ENCODE assay signal across 27 cellular contexts in genomic region chr17:36612323-36612722, GRCh38.
"Had no signal": no experiment of that assay in that cellular context is flagged by ENCODE, and none has a peak within 500 bp of the region (broad histone marks: within the 10 kb centered on the region; RNA-seq: fewer than 3 reads in every experiment).

No MANE protein-coding gene starts in this region.

- H3K4me1 ChIP-seq: right lobe of liver, upper lobe of right lung had no signal

- H3K9me3 Mint-ChIP-seq: activated T-helper 2 cell treated with anti-CD3 and anti-CD28 coated beads, Interferon-gamma antibody, Interleukin-2, Interleukin-4, amounts not matched to agents 10 μg/mL and 5 μg/mL and 100 μg/mL, durations not matched to agents 14 hours and 24 hours and 36 hours; naive thymus-derived CD8-positive, alpha-beta T cell; neural crest cell; stimulated activated memory B cell treated with anti-CD40 and anti-IgM and Interleukin-4, amounts not matched to agents 10 μg/mL and 1 μg/mL and 100 μg/mL, for 72 hours; T-helper 2 cell treated with Interferon-gamma antibody and Interleukin-4, amounts not matched to agents 5 μg/mL and 100 μg/mL, for 36 hours had no signal

- H3K36me3 ChIP-seq: gastroesophageal sphincter, right lobe of liver, thyroid gland, upper lobe of right lung had no signal

- H3K4me2 ChIP-seq: hepatocyte had no signal

- H3K4me3 ChIP-seq: gastroesophageal sphincter, hepatocyte, right lobe of liver, stomach, thyroid gland, upper lobe of right lung had no signal

- ATAC-seq: activated CD4-positive, alpha-beta T cell treated with anti-CD3 and anti-CD28 coated beads for 36 hours; activated CD8-positive, alpha-beta memory T cell treated with anti-CD3 and anti-CD28 coated beads, Interleukin-2, amount 10 ng/mL, durations not matched to agents 7 days and 5 days; activated CD8-positive, alpha-beta T cell treated with anti-CD3 and anti-CD28 coated beads, Interleukin-2, amount 10 ng/mL, durations not matched to agents 7 days and 5 days; gastroesophageal sphincter; left colon; naive thymus-derived CD8-positive, alpha-beta T cell; right lobe of liver; stimulated activated memory B cell treated with anti-CD40 and anti-IgM and Interleukin-4, amounts not matched to agents 10 μg/mL and 1 μg/mL and 100 μg/mL, for 72 hours; upper lobe of right lung had no signal

- DNase-seq: activated CD4-positive, alpha-beta T cell treated with anti-CD3 and anti-CD28 coated beads for 36 hours; activated CD4-positive, CD25-positive, alpha-beta regulatory T cell; activated CD8-positive, alpha-beta memory T cell treated with anti-CD3 and anti-CD28 coated beads, Interleukin-2, amount 10 ng/mL, durations not matched to agents 7 days and 5 days; activated CD8-positive, alpha-beta T cell treated with anti-CD3 and anti-CD28 coated beads, Interleukin-2, amount 10 ng/mL, durations not matched to agents 7 days and 5 days; activated naive CD4-positive, alpha-beta T cell; activated T-cell treated with anti-CD3 and anti-CD28 coated beads, Interleukin-2, amount 50 U/mL, for 48 hours; anterior cingulate cortex; dermis blood vessel endothelial cell; effector CD4-positive, alpha-beta T cell; islet precursor cell; left colon; naive thymus-derived CD8-positive, alpha-beta T cell; occipital lobe; right lobe of liver; stimulated activated CD4-positive, alpha-beta T cell treated with anti-CD3 and anti-CD28 coated beads, Interleukin-12 subunit alpha, Interleukin-12 subunit beta, amount 100 ng/mL, for 4 hours; stimulated activated CD4-positive, alpha-beta T cell treated with anti-CD3 and anti-CD28 coated beads, Interleukin-4, amount 100 ng/mL, for 24 hours; stomach; T-helper 1 cell; thyroid gland; upper lobe of right lung had no signal

- H3K27me3 ChIP-seq: hepatocyte, right lobe of liver, thyroid gland had no signal

- H3K27ac ChIP-seq: gastroesophageal sphincter, hepatocyte, right lobe of liver, stomach, thyroid gland, upper lobe of right lung had no signal

- H2AFZ ChIP-seq: hepatocyte had no signal

- H3K36me3 Mint-ChIP-seq: activated CD8-positive, alpha-beta memory T cell treated with anti-CD3 and anti-CD28 coated beads, Interleukin-2, amount 10 ng/mL, durations not matched to agents 7 days and 5 days; activated naive CD8-positive, alpha-beta T cell had no signal

- H3K4me1 Mint-ChIP-seq: neural crest cell had no signal

- H3K27ac Mint-ChIP-seq: activated CD4-positive, alpha-beta T cell treated with anti-CD3 and anti-CD28 coated beads for 36 hours; activated CD8-positive, alpha-beta memory T cell treated with anti-CD3 and anti-CD28 coated beads, Interleukin-2, amount 10 ng/mL, durations not matched to agents 7 days and 5 days; activated CD8-positive, alpha-beta T cell treated with anti-CD3 and anti-CD28 coated beads, Interleukin-2, amount 10 ng/mL, durations not matched to agents 7 days and 5 days; activated naive CD8-positive, alpha-beta T cell; activated T-helper 2 cell treated with anti-CD3 and anti-CD28 coated beads, Interferon-gamma antibody, Interleukin-2, Interleukin-4, amounts not matched to agents 10 μg/mL and 5 μg/mL and 100 μg/mL, durations not matched to agents 14 hours and 24 hours and 36 hours; stimulated activated memory B cell treated with anti-CD40 and anti-IgM and Interleukin-4, amounts not matched to agents 10 μg/mL and 1 μg/mL and 100 μg/mL, for 72 hours; T-helper 2 cell treated with Interferon-gamma antibody and Interleukin-4, amounts not matched to agents 5 μg/mL and 100 μg/mL, for 36 hours had no signal

- H3K4me3 Mint-ChIP-seq: activated CD4-positive, alpha-beta T cell treated with anti-CD3 and anti-CD28 coated beads for 36 hours; activated CD8-positive, alpha-beta memory T cell treated with anti-CD3 and anti-CD28 coated beads, Interleukin-2, amount 10 ng/mL, durations not matched to agents 7 days and 5 days; activated CD8-positive, alpha-beta T cell treated with anti-CD3 and anti-CD28 coated beads, Interleukin-2, amount 10 ng/mL, durations not matched to agents 7 days and 5 days; activated naive CD8-positive, alpha-beta T cell; naive thymus-derived CD8-positive, alpha-beta T cell; neural crest cell; stimulated activated memory B cell treated with anti-CD40 and anti-IgM and Interleukin-4, amounts not matched to agents 10 μg/mL and 1 μg/mL and 100 μg/mL, for 72 hours; T-helper 2 cell treated with Interferon-gamma antibody and Interleukin-4, amounts not matched to agents 5 μg/mL and 100 μg/mL, for 36 hours had no signal

- H3K9me3 ChIP-seq: gastroesophageal sphincter, right lobe of liver, stomach, thyroid gland, upper lobe of right lung had no signal

- H3K27me3 Mint-ChIP-seq: activated CD4-positive, alpha-beta T cell treated with anti-CD3 and anti-CD28 coated beads for 36 hours; activated CD8-positive, alpha-beta memory T cell treated with anti-CD3 and anti-CD28 coated beads, Interleukin-2, amount 10 ng/mL, durations not matched to agents 7 days and 5 days; activated naive CD8-positive, alpha-beta T cell; naive thymus-derived CD8-positive, alpha-beta T cell had no signal
